Comparison of ENCODE assay signal across 19 cellular contexts in genomic region chr2:230899786-230900185, GRCh38. TPM values are rescaled to one million over a fixed set of nuclear protein-coding genes. Genes with fewer than 3 reads are reported as not detected.
DNase-seq lines count a peak whose midpoint lies in the region; ATAC-seq and TF ChIP-seq lines count a peak whose summit lies in the region.
"Had no signal": no experiment of that assay in that cellular context is flagged by ENCODE, and none has a peak within 500 bp of the region (broad histone marks: within the 10 kb centered on the region; RNA-seq: fewer than 3 reads in every experiment).

No MANE protein-coding gene starts in this region.

- peaks cover 7% of the 10 kb centered on the region for H3K4me1 Mint-ChIP-seq in T-helper 17 cell
- H3K4me1 Mint-ChIP-seq in activated naive CD8-positive, alpha-beta T cell treated with anti-CD3 and anti-CD28 coated beads, Interleukin-2, amount 50 U/mL, for 24 hours: peaks cover 61% of the 10 kb centered on the region

- peaks cover 44% of the 10 kb centered on the region for H3K27me3 Mint-ChIP-seq in T-helper 17 cell
- H3K27me3 Mint-ChIP-seq in activated naive CD8-positive, alpha-beta T cell treated with anti-CD3 and anti-CD28 coated beads, Interleukin-2, amount 50 U/mL, for 24 hours: peaks cover 11% of the 10 kb centered on the region

- H3K9me3 Mint-ChIP-seq in activated naive CD8-positive, alpha-beta T cell treated with anti-CD3 and anti-CD28 coated beads, Interleukin-2, amount 50 U/mL, for 24 hours: no peaks in the 10 kb centered on the region
- H3K9me3 Mint-ChIP-seq: central memory CD8-positive, alpha-beta T cell had no signal

- no peaks in the 10 kb centered on the region for H3K36me3 Mint-ChIP-seq in T-helper 17 cell (ENCODE audit: low read depth)
- H3K36me3 Mint-ChIP-seq in activated naive CD8-positive, alpha-beta T cell treated with anti-CD3 and anti-CD28 coated beads, Interleukin-2, amount 50 U/mL, for 24 hours (ENCODE audit: low read depth): no peaks in the 10 kb centered on the region

- H3K27ac Mint-ChIP-seq in T-helper 17 cell: peak overlapping the region; percentile 51
- H3K27ac Mint-ChIP-seq in activated naive CD8-positive, alpha-beta T cell treated with anti-CD3 and anti-CD28 coated beads, Interleukin-2, amount 50 U/mL, for 24 hours: peak overlapping the region; percentile 9

- DNase-seq in activated CD4-positive, alpha-beta T cell treated with anti-CD3 and anti-CD28 coated beads for 24 hours (ENCODE audit: low read depth in 2 of 2): peak; percentile 29 to 49
- no peak for DNase-seq in activated CD4-positive, alpha-beta T cell treated with anti-CD3 and anti-CD28 coated beads, Interleukin-2, amount 50 U/mL, for 1 hour
- no peak for DNase-seq in T-helper 17 cell
- peak; percentile 48 for DNase-seq in activated naive CD8-positive, alpha-beta T cell treated with anti-CD3 and anti-CD28 coated beads, Interleukin-2, amount 50 U/mL, for 24 hours
- DNase-seq in stimulated activated CD4-positive, alpha-beta T cell treated with anti-CD3 and anti-CD28 coated beads, Interleukin-2, amount 100 ng/mL, for 24 hours: peak; percentile 57 to 72
- DNase-seq in mucosa of gallbladder (ENCODE audit: low spot score): no peak
- no peak for DNase-seq in erythroblast (lab: John Stamatoyannopoulos, UW)
- no peak for DNase-seq in NCI-H2227 treated with DMSO at 0.1 percent for 48 hours (lab: John Stamatoyannopoulos, UW)
- DNase-seq: 8988T; effector CD4-positive, alpha-beta T cell; left ventricle myocardium inferior; NCI-H1436; NCI-H2171 treated with DMSO at 0.1 percent for 48 hours; right cardiac atrium; thyroid gland had no signal

- H3K4me3 Mint-ChIP-seq in T-helper 17 cell: no peak overlapping the region
- no peak overlapping the region for H3K4me3 Mint-ChIP-seq in activated naive CD8-positive, alpha-beta T cell treated with anti-CD3 and anti-CD28 coated beads, Interleukin-2, amount 50 U/mL, for 24 hours
- H3K4me3 Mint-ChIP-seq: central memory CD8-positive, alpha-beta T cell had no signal

- H3K9me3 ChIP-seq in T-helper 17 cell (ENCODE audit: control insufficient read depth, low read length, poor library complexity, severe bottlenecking): no peaks in the 10 kb centered on the region
- H3K9me3 ChIP-seq: BE2C, left ventricle myocardium inferior, mucosa of descending colon, neutrophil, thyroid gland had no signal

- no peak for ATAC-seq in T-helper 17 cell
- peak; percentile 73 for ATAC-seq in activated naive CD8-positive, alpha-beta T cell treated with anti-CD3 and anti-CD28 coated beads, Interleukin-2, amount 50 U/mL, for 24 hours
- ATAC-seq: mucosa of descending colon, right cardiac atrium had no signal

- TF ChIP-seq POLR2A in erythroblast (IDR thresholded peaks at IDR 0.05; ENCODE audit: low read length): no peak

RNA-seq across cellular contexts. Expression of gene GPR55, which starts 25.3 kb away (rescaled TPM):
- total RNA-seq in T-helper 17 cell (1 to 10 TPM; 3.8 to 8.3 TPM), mucosa of gallbladder (0.37 TPM)
- total RNA-seq: left ventricle myocardium inferior had no signal

RNA-seq across cellular contexts. Expression of gene ITM2C, which starts 35.0 kb away (rescaled TPM):
- 10 to 100 TPM; 15.3 to 18.6 TPM for total RNA-seq in T-helper 17 cell
- 195 TPM for total RNA-seq in mucosa of gallbladder

Comparison
In these comparisons a context has a peak if more than half of its experiments do, and no peak if none do; other contexts are left out.
1. DNase-seq: peak in activated CD4-positive, alpha-beta T cell treated with anti-CD3 and anti-CD28 coated beads for 24 hours (2 of 2), activated naive CD8-positive, alpha-beta T cell treated with anti-CD3 and anti-CD28 coated beads, Interleukin-2, amount 50 U/mL, for 24 hours (single experiment) and stimulated activated CD4-positive, alpha-beta T cell treated with anti-CD3 and anti-CD28 coated beads, Interleukin-2, amount 100 ng/mL, for 24 hours (2 of 2); none in activated CD4-positive, alpha-beta T cell treated with anti-CD3 and anti-CD28 coated beads, Interleukin-2, amount 50 U/mL, for 1 hour (single experiment), T-helper 17 cell (0 of 3), mucosa of gallbladder (single experiment), erythroblast (0 of 2) and NCI-H2227 treated with DMSO at 0.1 percent for 48 hours (single experiment).